Comparison of ENCODE assay signal across 14 cellular contexts in the genomic region with DNA sequence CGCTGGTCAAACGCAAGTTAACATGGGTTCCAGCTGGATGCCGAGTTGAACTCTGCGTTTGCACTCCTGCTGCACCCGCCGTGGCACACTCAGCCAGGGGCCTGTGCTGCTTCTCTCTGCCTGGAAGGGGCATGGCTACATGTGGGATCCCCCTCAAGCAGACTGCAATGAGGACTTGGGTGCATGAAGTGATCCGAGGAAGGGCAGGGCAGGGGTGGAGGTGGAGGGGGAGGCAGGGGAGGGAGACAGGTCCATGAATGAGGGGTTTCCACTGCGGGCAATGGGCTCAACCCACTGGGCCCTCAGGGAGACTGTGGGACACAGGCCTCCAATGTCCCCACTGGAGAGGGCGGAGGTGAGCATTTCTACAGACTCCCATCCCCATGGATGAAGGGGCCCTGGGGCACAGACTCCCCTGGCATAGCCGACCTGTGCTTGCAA.
DNase-seq lines count a peak whose midpoint lies in the region; ATAC-seq and TF ChIP-seq lines count a peak whose summit lies in the region.
"Had no signal": no experiment of that assay in that cellular context is flagged by ENCODE, and none has a peak within 500 bp of the region (broad histone marks: within the 10 kb centered on the region; RNA-seq: fewer than 3 reads in every experiment).

No MANE protein-coding gene starts in this region.

- H3K4me3 Mint-ChIP-seq in activated naive CD8-positive, alpha-beta T cell: peak overlapping the region; percentile 68
- no peak overlapping the region for H3K4me3 Mint-ChIP-seq in activated naive CD8-positive, alpha-beta T cell treated with anti-CD3 and anti-CD28 coated beads for 36 hours
- no peak overlapping the region for H3K4me3 Mint-ChIP-seq in activated T-helper 1 cell treated with anti-CD3 and anti-CD28 coated beads, Interleukin-12 subunit alpha, Interleukin-12 subunit beta, Interleukin-2, Interleukin-4 antibody, amounts not matched to agents 30 ng/mL and 10 ng/mL and 1 ng/mL, durations not matched to agents 14 hours and 24 hours and 36 hours
- H3K4me3 Mint-ChIP-seq: GM23338, nephron had no signal

- no peaks in the 10 kb centered on the region for H3K27me3 Mint-ChIP-seq in activated naive CD8-positive, alpha-beta T cell
- no peaks in the 10 kb centered on the region for H3K27me3 Mint-ChIP-seq in activated naive CD8-positive, alpha-beta T cell treated with anti-CD3 and anti-CD28 coated beads for 36 hours
- H3K27me3 Mint-ChIP-seq in activated T-helper 1 cell treated with anti-CD3 and anti-CD28 coated beads, Interleukin-12 subunit alpha, Interleukin-12 subunit beta, Interleukin-2, Interleukin-4 antibody, amounts not matched to agents 30 ng/mL and 10 ng/mL and 1 ng/mL, durations not matched to agents 14 hours and 24 hours and 36 hours (ENCODE audit: insufficient read depth): no peaks in the 10 kb centered on the region

- intact Hi-C loops in activated T-helper 1 cell treated with anti-CD3 and anti-CD28 coated beads, Interleukin-12 subunit alpha, Interleukin-12 subunit beta, Interleukin-2, Interleukin-4 antibody, amounts not matched to agents 30 ng/mL and 10 ng/mL and 1 ng/mL, durations not matched to agents 14 hours and 24 hours and 36 hours (cut with micrococcal nuclease): loop anchor here (2.0 kb wide), 3 partner anchors 141 to 283 kb away; a partner anchor contains a TSS
- intact Hi-C loops in tibial artery (cut with DNase I; ENCODE audit: low total_unique reads): no loop called here

- no peaks in the 10 kb centered on the region for H3K36me3 Mint-ChIP-seq in activated naive CD8-positive, alpha-beta T cell
- H3K36me3 Mint-ChIP-seq in activated naive CD8-positive, alpha-beta T cell treated with anti-CD3 and anti-CD28 coated beads for 36 hours: peaks cover 1% of the 10 kb centered on the region
- peaks cover 4% of the 10 kb centered on the region for H3K36me3 Mint-ChIP-seq in activated T-helper 1 cell treated with anti-CD3 and anti-CD28 coated beads, Interleukin-12 subunit alpha, Interleukin-12 subunit beta, Interleukin-2, Interleukin-4 antibody, amounts not matched to agents 30 ng/mL and 10 ng/mL and 1 ng/mL, durations not matched to agents 14 hours and 24 hours and 36 hours (ENCODE audit: low read depth)

- H3K4me3 ChIP-seq in tibial artery: no peak overlapping the region
- H3K4me3 ChIP-seq: cardiac muscle cell, GM23338, SJCRH30 had no signal

- no peaks in the 10 kb centered on the region for H3K36me3 ChIP-seq in tibial artery
- H3K36me3 ChIP-seq: cardiac muscle cell, SJCRH30 had no signal

- H3K27me3 ChIP-seq in tibial artery: no peaks in the 10 kb centered on the region
- H3K27me3 ChIP-seq: cardiac muscle cell, SJCRH30 had no signal

- ATAC-seq in GM21360 (IDR thresholded peaks at IDR 0.05; ENCODE audit: unreplicated experiment): no peak
- ATAC-seq in HG03097 (IDR thresholded peaks at IDR 0.05; ENCODE audit: low FRiP score, unreplicated experiment): no peak

- no peaks in the 10 kb centered on the region for H3K9me3 ChIP-seq in tibial artery
- H3K9me3 ChIP-seq: SJCRH30 had no signal

- H3K27ac ChIP-seq in tibial artery: peak overlapping the region; percentile 70

- peaks cover 72% of the 10 kb centered on the region for H3K4me1 Mint-ChIP-seq in activated naive CD8-positive, alpha-beta T cell (ENCODE audit: low read depth)
- peaks cover 58% of the 10 kb centered on the region for H3K4me1 Mint-ChIP-seq in activated naive CD8-positive, alpha-beta T cell treated with anti-CD3 and anti-CD28 coated beads for 36 hours
- peaks cover 63% of the 10 kb centered on the region for H3K4me1 Mint-ChIP-seq in activated T-helper 1 cell treated with anti-CD3 and anti-CD28 coated beads, Interleukin-12 subunit alpha, Interleukin-12 subunit beta, Interleukin-2, Interleukin-4 antibody, amounts not matched to agents 30 ng/mL and 10 ng/mL and 1 ng/mL, durations not matched to agents 14 hours and 24 hours and 36 hours (ENCODE audit: low read depth)

- no peaks in the 10 kb centered on the region for H3K9me3 Mint-ChIP-seq in activated naive CD8-positive, alpha-beta T cell (ENCODE audit: low read depth)
- H3K9me3 Mint-ChIP-seq in activated naive CD8-positive, alpha-beta T cell treated with anti-CD3 and anti-CD28 coated beads for 36 hours: no peaks in the 10 kb centered on the region
- no peaks in the 10 kb centered on the region for H3K9me3 Mint-ChIP-seq in activated T-helper 1 cell treated with anti-CD3 and anti-CD28 coated beads, Interleukin-12 subunit alpha, Interleukin-12 subunit beta, Interleukin-2, Interleukin-4 antibody, amounts not matched to agents 30 ng/mL and 10 ng/mL and 1 ng/mL, durations not matched to agents 14 hours and 24 hours and 36 hours
- H3K9me3 Mint-ChIP-seq: GM23338 had no signal

- H3K4me1 ChIP-seq in tibial artery: peaks cover 0 to 18% (median 16%) of the 10 kb centered on the region in 4 donors

- no peak for TF ChIP-seq CTCF in tibial artery (IDR thresholded peaks at IDR 0.05)

- H3K27ac Mint-ChIP-seq in activated naive CD8-positive, alpha-beta T cell: peak overlapping the region; percentile 87
- H3K27ac Mint-ChIP-seq in activated naive CD8-positive, alpha-beta T cell treated with anti-CD3 and anti-CD28 coated beads for 36 hours: no peak overlapping the region
- peak overlapping the region; percentile 92 for H3K27ac Mint-ChIP-seq in activated T-helper 1 cell treated with anti-CD3 and anti-CD28 coated beads, Interleukin-12 subunit alpha, Interleukin-12 subunit beta, Interleukin-2, Interleukin-4 antibody, amounts not matched to agents 30 ng/mL and 10 ng/mL and 1 ng/mL, durations not matched to agents 14 hours and 24 hours and 36 hours
- H3K27ac Mint-ChIP-seq: GM23338, nephron had no signal

- no peak for DNase-seq in activated naive CD8-positive, alpha-beta T cell treated with anti-CD3 and anti-CD28 coated beads for 36 hours
- no peak for DNase-seq in activated T-helper 1 cell treated with anti-CD3 and anti-CD28 coated beads, Interleukin-12 subunit alpha, Interleukin-12 subunit beta, Interleukin-2, Interleukin-4 antibody, amounts not matched to agents 30 ng/mL and 10 ng/mL and 1 ng/mL, durations not matched to agents 14 hours and 24 hours and 36 hours (ENCODE audit: low spot score)
- DNase-seq in mesenteric fat pad (ENCODE audit: low spot score) (peak; percentile 75), tibial artery (peak; percentile 10 to 49), NCI-H1092 treated with DMSO at 0.1 percent for 48 hours (lab: John Stamatoyannopoulos, UW) (no peak)
- DNase-seq: GF-D8, NCI-H1694 treated with DMSO at 0.1 percent for 48 hours, SJCRH30 had no signal

Comparison
In these comparisons a context has a peak if more than half of its experiments do, and no peak if none do; other contexts are left out.
1. DNase-seq: peak in mesenteric fat pad (single experiment) and tibial artery (2 of 2); none in activated naive CD8-positive, alpha-beta T cell treated with anti-CD3 and anti-CD28 coated beads for 36 hours (single experiment), activated T-helper 1 cell treated with anti-CD3 and anti-CD28 coated beads, Interleukin-12 subunit alpha, Interleukin-12 subunit beta, Interleukin-2, Interleukin-4 antibody, amounts not matched to agents 30 ng/mL and 10 ng/mL and 1 ng/mL, durations not matched to agents 14 hours and 24 hours and 36 hours (single experiment) and NCI-H1092 treated with DMSO at 0.1 percent for 48 hours (single experiment).